Comparison of ENCODE assay signal across 8 cellular contexts in the genomic region with DNA sequence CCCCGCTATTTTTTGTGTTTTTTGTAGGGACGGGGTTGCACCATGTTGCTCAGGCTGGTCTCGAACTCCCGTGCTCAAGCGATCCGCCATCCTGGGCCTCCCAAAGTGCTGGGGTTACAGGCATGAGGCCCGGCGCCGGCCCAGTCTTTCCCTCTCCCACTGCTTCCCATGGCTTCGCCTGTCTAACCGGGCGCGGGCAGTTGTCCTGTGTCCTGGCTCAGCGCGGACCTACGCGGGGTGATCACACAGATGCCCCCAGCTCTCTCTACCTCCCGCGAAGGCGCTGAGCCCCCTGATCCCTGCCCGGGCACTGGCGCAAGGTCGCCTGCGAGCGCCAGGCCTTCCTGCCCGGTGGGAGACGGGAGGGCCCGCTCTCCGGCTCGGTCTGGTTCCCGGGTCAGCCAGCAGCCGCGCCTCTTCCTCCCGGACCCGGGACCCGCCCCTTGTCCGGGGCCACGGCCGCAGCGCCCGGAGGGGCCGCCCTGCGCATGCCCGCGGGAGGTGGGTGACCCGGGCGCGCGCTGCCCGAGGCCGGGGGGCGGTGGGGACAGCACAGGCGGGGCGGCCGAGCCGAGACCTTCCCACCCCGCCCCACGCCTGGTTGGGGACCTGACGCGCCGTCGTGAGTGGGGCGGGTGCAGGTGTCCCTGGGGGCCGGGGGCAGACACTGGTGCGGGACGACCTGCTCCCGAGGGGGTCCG. TPM values are rescaled to one million over a fixed set of nuclear protein-coding genes. Genes with fewer than 3 reads are reported as not detected.
DNase-seq lines count a peak whose midpoint lies in the region; ATAC-seq and TF ChIP-seq lines count a peak whose summit lies in the region.
"Not testable (repeated sequence)": the region's sequence is repeated elsewhere in the genome, so short reads cannot be mapped to it uniquely, and the experiment has no call there.

No MANE protein-coding gene starts in this region.

- TF ChIP-seq POLR2A in esophagus squamous epithelium (IDR thresholded peaks at IDR 0.05) = not testable (repeated sequence)

- peak; percentile 45 for ATAC-seq in GM18909 (IDR thresholded peaks at IDR 0.05; ENCODE audit: poor library complexity, unreplicated experiment)
- peak; percentile 77 to 83 for ATAC-seq in naive B cell (ENCODE audit: low read depth in 2 of 2)

- H3K4me2 ChIP-seq in smooth muscle cell = peak overlapping the region; percentile 63

- peak overlapping the region; percentile 41 for H3K4me3 ChIP-seq in AG04450 (ENCODE audit: low read depth, low read length)
- H3K4me3 ChIP-seq in esophagus squamous epithelium = peak overlapping the region; percentile 36 to 74 (median 48)
- peak overlapping the region; percentile 32 for H3K4me3 ChIP-seq in iPS-15b (ENCODE audit: low read depth, low read length)
- peak overlapping the region; percentile 28 for H3K4me3 ChIP-seq in smooth muscle cell

- CTCF ChIA-PET in AG04450 (lab: Charles Lee) = not testable (repeated sequence)

- not testable (repeated sequence) for H3K36me3 Mint-ChIP-seq in naive B cell

- not testable (repeated sequence) for DNase-seq in AG04450 (ENCODE audit: low read depth, low spot score); esophagus squamous epithelium (lab: John Stamatoyannopoulos, UW); naive B cell; smooth muscle cell (lab: John Stamatoyannopoulos, UW; ENCODE audit: unreplicated experiment)
- DNase-seq in NCI-H69 (lab: John Stamatoyannopoulos, UW) = peak; percentile 21
- DNase-seq in amniotic epithelial cell (ENCODE audit: low read depth) = peak; percentile 21

- not testable (repeated sequence) for H3K9me3 Mint-ChIP-seq in naive B cell

- not testable (repeated sequence) for H3K27me3 Mint-ChIP-seq in naive B cell

- H4K20me1 ChIP-seq in smooth muscle cell (ENCODE audit: low read depth) = not testable (repeated sequence)

- not testable (repeated sequence) for H3K27ac Mint-ChIP-seq in naive B cell

- not testable (repeated sequence) for H3K9me3 ChIP-seq in AG04450 (ENCODE audit: control insufficient read depth, insufficient read depth, low read length); esophagus squamous epithelium; iPS-15b (ENCODE audit: control insufficient read depth, insufficient read depth, low read length); smooth muscle cell (replicated peaks; ENCODE audit: low read depth)

- H3K4me3 Mint-ChIP-seq in naive B cell = peak overlapping the region in 2 of 8 donors; percentile 28 to 75

- WGBS in esophagus squamous epithelium, 2 donors = 72 to 77% methylated on average over 5 of the region's 68 CpGs
- 81% methylated on average over 22 of the region's 68 CpGs for WGBS in smooth muscle cell (ENCODE audit: low lambda C conversion rate)

- H3K4me1 Mint-ChIP-seq in naive B cell = not testable (repeated sequence)

- not testable (repeated sequence) for H3K27me3 ChIP-seq in AG04450 (ENCODE audit: control insufficient read depth, insufficient read depth, low read length); esophagus squamous epithelium; iPS-15b (ENCODE audit: control insufficient read depth, insufficient read depth, low read length); smooth muscle cell (ENCODE audit: low read depth)

- not testable (repeated sequence) for H3F3A ChIP-seq in smooth muscle cell (ENCODE audit: low read depth)

- H3K36me3 ChIP-seq in esophagus squamous epithelium; iPS-15b (ENCODE audit: control insufficient read depth, insufficient read depth, low read length); smooth muscle cell (ENCODE audit: low read depth): not testable (repeated sequence)

- POLR2A ChIA-PET in AG04450 (lab: Yijun Ruan, JAX) = not testable (repeated sequence)

- not testable (repeated sequence) for TF ChIP-seq CTCF in AG04450 (IDR thresholded peaks at IDR 0.05; ENCODE audit: low read depth, low read length); esophagus squamous epithelium (IDR thresholded peaks at IDR 0.05); smooth muscle cell (IDR thresholded peaks at IDR 0.05; ENCODE audit: borderline replicate concordance, insufficient read depth, poor library complexity, severe bottlenecking)

- not testable (repeated sequence) for H3K79me2 ChIP-seq in smooth muscle cell (ENCODE audit: low read depth)

- not testable (repeated sequence) for H3K27ac ChIP-seq in AG04450 (ENCODE audit: low read depth, low read length); smooth muscle cell (ENCODE audit: low read depth)
- H3K27ac ChIP-seq in esophagus squamous epithelium = peak overlapping the region in 3 of 4 donors; percentile 44 to 83 (median 61)

- H2AFZ ChIP-seq in smooth muscle cell (ENCODE audit: low read depth) = not testable (repeated sequence)

- intact Hi-C loops in esophagus squamous epithelium (cut with DNase I) = not testable (repeated sequence)

- peak overlapping the region; percentile 37 for H3K9ac ChIP-seq in iPS-15b (ENCODE audit: low read depth, low read length)
- not testable (repeated sequence) for H3K9ac ChIP-seq in smooth muscle cell (ENCODE audit: low read depth)

- not testable (repeated sequence) for H3K4me1 ChIP-seq in esophagus squamous epithelium; iPS-15b (ENCODE audit: control insufficient read depth, insufficient read depth, low read length); smooth muscle cell (ENCODE audit: low read depth)

RNA-seq across cellular contexts. Expression of a gene that starts 14.0 kb away (rescaled TPM):
- polyA plus RNA-seq in AG04450 (2011; rRNA removed) = 0.12 TPM in 1 of 2 replicates, not detected in the other
- 0.09 and 0.70 TPM in 2 replicates for polyA minus RNA-seq in AG04450 (2011; rRNA and poly(A)+ RNA removed)
- total RNA-seq in esophagus squamous epithelium = 1 to 10 TPM in 2 of 4 donors, under 1 TPM in 2; 0.45 to 1.3 (median 0.99) TPM
- under 1 TPM in 3 of 6 donors, not detected in 3; 0.09 to 0.69 (median 0.39) TPM for polyA plus RNA-seq in naive B cell (ENCODE audit: low read depth in 6 of 6)
- 0.45 and 2.1 TPM in 2 replicates for total RNA-seq in smooth muscle cell
- polyA plus RNA-seq in smooth muscle cell = 0.76 and 1.6 TPM in 2 replicates
